1 cellular context compared by ENCODE assay signal in the genomic region with DNA sequence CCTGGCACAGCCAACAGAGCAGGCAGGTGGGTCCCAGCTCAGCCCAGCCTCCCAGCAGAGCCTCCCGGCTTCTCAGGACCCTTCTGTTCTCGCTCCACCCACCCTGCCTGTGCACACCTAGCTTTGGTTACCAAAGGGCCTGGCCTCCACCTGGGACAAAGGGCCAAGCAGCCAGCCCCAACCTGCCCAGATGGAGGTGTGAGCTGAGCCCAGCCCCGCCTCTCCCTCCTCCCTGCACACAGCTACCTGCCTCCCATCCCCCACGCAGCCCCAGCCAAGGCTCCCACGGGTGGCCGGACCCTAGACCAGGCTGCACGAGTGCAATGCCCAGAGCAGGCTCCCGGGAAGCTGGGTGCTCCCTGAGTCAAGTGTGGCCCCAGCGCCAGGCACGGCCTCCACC.
TF ChIP-seq lines count a peak whose summit lies in the region.

No MANE protein-coding gene starts in this region.

TF ChIP-seq in GM12878, 131 proteins besides CTCF, POLR2A, EP300 and RAD21:
- TF ChIP-seq BCL3 (IDR thresholded peaks at IDR 0.05; ENCODE audit: borderline replicate concordance, insufficient read depth, low read depth, low read length, poor library complexity, severe bottlenecking): no peak
- TF ChIP-seq LARP7 (IDR thresholded peaks at IDR 0.05): no peak
- TF ChIP-seq MTA3 (IDR thresholded peaks at IDR 0.05; ENCODE audit: borderline replicate concordance, low read length): no peak
- TF ChIP-seq CHD4 (IDR thresholded peaks at IDR 0.05): no peak
- no peak for TF ChIP-seq RFX5 (IDR thresholded peaks at IDR 0.05; ENCODE audit: low read depth, low read length)
